In genomic region chr12:103434165-103435105, GRCh38 we compare ENCODE assay signal across 8 cellular contexts.
A peak's percentile ranks its signal among the peaks of the same experiment; 100 is the strongest.
DNase-seq lines count a peak whose midpoint lies in the region; ATAC-seq and TF ChIP-seq lines count a peak whose summit lies in the region.
"Not testable (repeated sequence)": the region's sequence is repeated elsewhere in the genome, so short reads cannot be mapped to it uniquely, and the experiment has no call there.

No MANE protein-coding gene starts in this region.

- H3K9me2 ChIP-seq in PC-9 (ENCODE audit: insufficient read depth): not testable (repeated sequence)

- H3K9me3 ChIP-seq in CD8-positive, alpha-beta memory T cell (ENCODE audit: low read length); PC-9 (ENCODE audit: insufficient read depth, low read depth); stomach: not testable (repeated sequence)

- not testable (repeated sequence) for H3K27me3 ChIP-seq in CD8-positive, alpha-beta memory T cell (ENCODE audit: insufficient read depth, low read length, poor library complexity, severe bottlenecking); PC-9 (ENCODE audit: insufficient read depth, low read depth); stomach

- peaks cover 7 to 28% (median 13%) of the 10 kb centered on the region in 3 donors for H3K36me3 Mint-ChIP-seq in CD8-positive, alpha-beta memory T cell
- not testable (repeated sequence) for H3K36me3 Mint-ChIP-seq in IgD-negative memory B cell; activated CD4-positive, alpha-beta memory T cell treated with anti-CD3 and anti-CD28 coated beads for 36 hours
- H3K36me3 Mint-ChIP-seq in activated naive CD8-positive, alpha-beta T cell: peaks cover 14% of the 10 kb centered on the region
- peaks cover 3 to 12% (median 6%) of the 10 kb centered on the region in 3 donors for H3K36me3 Mint-ChIP-seq in naive thymus-derived CD8-positive, alpha-beta T cell

- ATAC-seq in Right ventricle myocardium superior (ENCODE audit: poor library complexity): not testable (repeated sequence)
- ATAC-seq in naive thymus-derived CD8-positive, alpha-beta T cell: peak in 1 of 2 donors; percentile 47

- H3K27ac Mint-ChIP-seq in CD8-positive, alpha-beta memory T cell: peak overlapping the region in 7 of 8 donors; percentile 17 to 89 (median 47)
- H3K27ac Mint-ChIP-seq in IgD-negative memory B cell: peak overlapping the region; percentile 86 to 91 (median 90)
- H3K27ac Mint-ChIP-seq in activated CD4-positive, alpha-beta memory T cell treated with anti-CD3 and anti-CD28 coated beads for 36 hours: peak overlapping the region; percentile 33
- peak overlapping the region; percentile 77 for H3K27ac Mint-ChIP-seq in activated naive CD8-positive, alpha-beta T cell
- H3K27ac Mint-ChIP-seq in naive thymus-derived CD8-positive, alpha-beta T cell: peak overlapping the region; percentile 51 to 95 (median 89)

- 36 to 51% (median 47%) methylated on average over 23 to 31 of the region's 33 CpGs for WGBS in stomach, 5 donors

- H3K79me2 ChIP-seq in PC-9 (ENCODE audit: low read depth): not testable (repeated sequence)

- CTCF ChIA-PET in CD8-positive, alpha-beta memory T cell (lab: Charles Lee); PC-9 (lab: Charles Lee); activated CD4-positive, alpha-beta memory T cell treated with anti-CD3 and anti-CD28 coated beads for 36 hours (lab: Charles Lee): not testable (repeated sequence)

- not testable (repeated sequence) for H3K4me1 ChIP-seq in CD8-positive, alpha-beta memory T cell (ENCODE audit: insufficient read depth, low read length); PC-9 (replicated peaks; ENCODE audit: insufficient read depth); stomach

- H2AFZ ChIP-seq in PC-9: 0 out of 2 replicates have a peak overlapping the region, but pooled peaks have one; percentile 48

- not testable (repeated sequence) for H3F3A ChIP-seq in PC-9 (ENCODE audit: insufficient read depth, low read depth)

- peak overlapping the region in 6 of 7 donors; percentile 35 to 81 (median 62) for H3K4me3 Mint-ChIP-seq in CD8-positive, alpha-beta memory T cell
- peak overlapping the region; percentile 81 to 94 (median 86) for H3K4me3 Mint-ChIP-seq in IgD-negative memory B cell
- H3K4me3 Mint-ChIP-seq in activated CD4-positive, alpha-beta memory T cell treated with anti-CD3 and anti-CD28 coated beads for 36 hours: peak overlapping the region; percentile 57
- H3K4me3 Mint-ChIP-seq in activated naive CD8-positive, alpha-beta T cell: peak overlapping the region; percentile 68
- peak overlapping the region; percentile 48 to 82 (median 58) for H3K4me3 Mint-ChIP-seq in naive thymus-derived CD8-positive, alpha-beta T cell

- not testable (repeated sequence) for H4K20me1 ChIP-seq in PC-9 (ENCODE audit: insufficient read depth)

- not testable (repeated sequence) for H3K27me3 Mint-ChIP-seq in CD8-positive, alpha-beta memory T cell; IgD-negative memory B cell; activated CD4-positive, alpha-beta memory T cell treated with anti-CD3 and anti-CD28 coated beads for 36 hours; activated naive CD8-positive, alpha-beta T cell; naive thymus-derived CD8-positive, alpha-beta T cell

- intact Hi-C loops in PC-9 (cut with micrococcal nuclease; ENCODE audit: unreplicated experiment); activated CD4-positive, alpha-beta memory T cell treated with anti-CD3 and anti-CD28 coated beads for 36 hours (cut with micrococcal nuclease); Right ventricle myocardium superior (cut with DNase I); stomach (cut with DNase I; ENCODE audit: low total_unique reads): not testable (repeated sequence)

- not testable (repeated sequence) for TF ChIP-seq POLR2A in stomach (IDR thresholded peaks at IDR 0.05)

- H3K4me3 ChIP-seq in CD8-positive, alpha-beta memory T cell (ENCODE audit: low read length): not testable (repeated sequence)
- H3K4me3 ChIP-seq in PC-9: peak overlapping the region; percentile 29; the same call in 1 of the 2 replicates
- H3K4me3 ChIP-seq in stomach: peak overlapping the region in 3 of 4 donors; percentile 6 to 26 (median 24)

- H3K36me3 ChIP-seq in CD8-positive, alpha-beta memory T cell (ENCODE audit: insufficient read depth, low read length); PC-9 (ENCODE audit: low read depth); stomach: not testable (repeated sequence)

- TF ChIP-seq EP300 in stomach (IDR thresholded peaks at IDR 0.05): not testable (repeated sequence)

- TF ChIP-seq CTCF in PC-9 (conservative IDR thresholded peaks at IDR 0.05); stomach (IDR thresholded peaks at IDR 0.05): not testable (repeated sequence)

- POLR2A ChIA-PET in CD8-positive, alpha-beta memory T cell (lab: Charles Lee); PC-9 (lab: Charles Lee; ENCODE audit: unreplicated experiment); activated CD4-positive, alpha-beta memory T cell treated with anti-CD3 and anti-CD28 coated beads for 36 hours (lab: Charles Lee); naive thymus-derived CD8-positive, alpha-beta T cell (lab: Charles Lee): not testable (repeated sequence)

- peaks cover 2 to 17% (median 16%) of the 10 kb centered on the region in 5 donors for H3K9me3 Mint-ChIP-seq in CD8-positive, alpha-beta memory T cell
- H3K9me3 Mint-ChIP-seq in IgD-negative memory B cell; activated naive CD8-positive, alpha-beta T cell (ENCODE audit: low read depth): not testable (repeated sequence)
- H3K9me3 Mint-ChIP-seq in activated CD4-positive, alpha-beta memory T cell treated with anti-CD3 and anti-CD28 coated beads for 36 hours: peaks cover 28% of the 10 kb centered on the region
- peaks cover 0 to 47% (median 19%) of the 10 kb centered on the region in 9 donors for H3K9me3 Mint-ChIP-seq in naive thymus-derived CD8-positive, alpha-beta T cell

- peak in 3 of 5 donors; percentile 28 to 67 (median 58) for DNase-seq in CD8-positive, alpha-beta memory T cell
- peak in 1 of 2 experiments; percentile 1 for DNase-seq in PC-9
- not testable (repeated sequence) for DNase-seq in activated CD4-positive, alpha-beta memory T cell treated with anti-CD3 and anti-CD28 coated beads for 36 hours; stomach
- DNase-seq in Right ventricle myocardium superior: peak; percentile 24
- peak in 6 of 10 donors; percentile 38 to 74 (median 61) for DNase-seq in naive thymus-derived CD8-positive, alpha-beta T cell

- H3K4me1 Mint-ChIP-seq in CD8-positive, alpha-beta memory T cell: peaks cover 25 to 32% (median 27%) of the 10 kb centered on the region in 3 donors
- peaks cover 17 to 30% (median 26%) of the 10 kb centered on the region in 3 donors for H3K4me1 Mint-ChIP-seq in IgD-negative memory B cell
- H3K4me1 Mint-ChIP-seq in activated CD4-positive, alpha-beta memory T cell treated with anti-CD3 and anti-CD28 coated beads for 36 hours (ENCODE audit: low read depth): not testable (repeated sequence)
- peaks cover 20% of the 10 kb centered on the region for H3K4me1 Mint-ChIP-seq in activated naive CD8-positive, alpha-beta T cell (ENCODE audit: low read depth)
- peaks cover 4 to 30% (median 9%) of the 10 kb centered on the region in 4 donors for H3K4me1 Mint-ChIP-seq in naive thymus-derived CD8-positive, alpha-beta T cell

- not testable (repeated sequence) for BruUV-seq in PC-9 (replicated peaks; lab: Mats Ljungman, UMichigan)

- H3K27ac ChIP-seq in CD8-positive, alpha-beta memory T cell (ENCODE audit: low read depth, low read length); PC-9; stomach: not testable (repeated sequence)

- H3K4me2 ChIP-seq in PC-9: peak overlapping the region; percentile 40

Comparison
In these comparisons a context has a peak if more than half of its experiments do, and no peak if none do; other contexts are left out.
1. H3K27ac Mint-ChIP-seq: peak in every context shown above with its lines; median percentile 90 in IgD-negative memory B cell; 89 in naive thymus-derived CD8-positive, alpha-beta T cell; 77 in activated naive CD8-positive, alpha-beta T cell; 47 in CD8-positive, alpha-beta memory T cell; 33 in activated CD4-positive, alpha-beta memory T cell treated with anti-CD3 and anti-CD28 coated beads for 36 hours.